Comparison of ENCODE assay signal across 1 cellular context in the genomic region with DNA sequence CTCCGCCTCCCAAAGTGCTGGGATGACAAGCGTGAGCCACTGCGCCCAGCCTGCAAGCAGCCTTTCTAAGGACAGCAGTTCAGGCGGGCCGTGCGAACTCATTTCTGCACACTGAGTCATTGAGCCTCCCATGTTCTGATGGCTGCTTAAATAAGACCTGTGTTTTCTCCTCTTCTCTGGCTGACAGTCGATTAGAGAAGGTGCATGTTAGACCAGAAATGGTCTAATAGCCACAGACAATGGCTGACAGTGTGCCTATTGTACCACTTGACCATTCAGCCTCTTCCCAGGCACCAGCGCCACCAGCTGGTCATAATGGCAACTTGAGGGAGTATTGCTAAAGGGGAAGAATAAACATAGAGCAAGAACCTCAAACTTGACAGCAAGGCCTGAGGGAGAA.
A peak's percentile ranks its signal among the peaks of the same experiment; 100 is the strongest.
TF ChIP-seq lines count a peak whose summit lies in the region.

No MANE protein-coding gene starts in this region.

TF ChIP-seq in HepG2, 621 proteins besides CTCF, POLR2A, EP300 and RAD21 (continued from another document):
- TF ChIP-seq NONO (IDR thresholded peaks at IDR 0.05): no peak
- TF ChIP-seq NONO (CRISPR knock-in tag; conservative IDR thresholded peaks at IDR 0.05): no peak
- no peak for TF ChIP-seq ZNF451 (CRISPR knock-in tag; IDR thresholded peaks at IDR 0.05)
- TF ChIP-seq AGO1 (IDR thresholded peaks at IDR 0.05; ENCODE audit: low read depth, low read length, poor library complexity, severe bottlenecking): no peak
- no peak for TF ChIP-seq JARID2 (CRISPR knock-in tag; IDR thresholded peaks at IDR 0.05; ENCODE audit: insufficient replicate concordance)
- TF ChIP-seq, protein P1, sequence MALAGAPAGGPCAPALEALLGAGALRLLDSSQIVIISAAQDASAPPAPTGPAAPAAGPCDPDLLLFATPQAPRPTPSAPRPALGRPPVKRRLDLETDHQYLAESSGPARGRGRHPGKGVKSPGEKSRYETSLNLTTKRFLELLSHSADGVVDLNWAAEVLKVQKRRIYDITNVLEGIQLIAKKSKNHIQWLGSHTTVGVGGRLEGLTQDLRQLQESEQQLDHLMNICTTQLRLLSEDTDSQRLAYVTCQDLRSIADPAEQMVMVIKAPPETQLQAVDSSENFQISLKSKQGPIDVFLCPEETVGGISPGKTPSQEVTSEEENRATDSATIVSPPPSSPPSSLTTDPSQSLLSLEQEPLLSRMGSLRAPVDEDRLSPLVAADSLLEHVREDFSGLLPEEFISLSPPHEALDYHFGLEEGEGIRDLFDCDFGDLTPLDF (CRISPR knock-in tag; IDR thresholded peaks at IDR 0.05): no peak
- TF ChIP-seq ZNF24 (IDR thresholded peaks at IDR 0.05): no peak
- peak; percentile 62 for TF ChIP-seq SOX5 (CRISPR knock-in tag; IDR thresholded peaks at IDR 0.05; ENCODE audit: borderline replicate concordance)
- no peak for TF ChIP-seq ATF7-NPFF (CRISPR knock-in tag; IDR thresholded peaks at IDR 0.05; ENCODE audit: low read depth)
- TF ChIP-seq ZBTB7B (CRISPR knock-in tag; IDR thresholded peaks at IDR 0.05): no peak
- TF ChIP-seq ZNF557 (CRISPR knock-in tag; IDR thresholded peaks at IDR 0.05): no peak
- peak; percentile 46; the same call in 1 of the 2 replicates for TF ChIP-seq CEBPB (IDR thresholded peaks at IDR 0.05; ENCODE audit: borderline replicate concordance, low read depth, low read length)
- TF ChIP-seq ZNF569 (CRISPR knock-in tag; IDR thresholded peaks at IDR 0.05; ENCODE audit: borderline replicate concordance): no peak
- no peak for TF ChIP-seq NR2C2 (CRISPR knock-in tag; IDR thresholded peaks at IDR 0.05; ENCODE audit: borderline replicate concordance)
- no peak for TF ChIP-seq FOXA1 (IDR thresholded peaks at IDR 0.05)
- peak; percentile 74 for TF ChIP-seq FOXA1 (CRISPR knock-in tag; IDR thresholded peaks at IDR 0.05)
- TF ChIP-seq CBX5 (CRISPR knock-in tag; IDR thresholded peaks at IDR 0.05; ENCODE audit: borderline replicate concordance): no peak
- TF ChIP-seq, protein P2, sequence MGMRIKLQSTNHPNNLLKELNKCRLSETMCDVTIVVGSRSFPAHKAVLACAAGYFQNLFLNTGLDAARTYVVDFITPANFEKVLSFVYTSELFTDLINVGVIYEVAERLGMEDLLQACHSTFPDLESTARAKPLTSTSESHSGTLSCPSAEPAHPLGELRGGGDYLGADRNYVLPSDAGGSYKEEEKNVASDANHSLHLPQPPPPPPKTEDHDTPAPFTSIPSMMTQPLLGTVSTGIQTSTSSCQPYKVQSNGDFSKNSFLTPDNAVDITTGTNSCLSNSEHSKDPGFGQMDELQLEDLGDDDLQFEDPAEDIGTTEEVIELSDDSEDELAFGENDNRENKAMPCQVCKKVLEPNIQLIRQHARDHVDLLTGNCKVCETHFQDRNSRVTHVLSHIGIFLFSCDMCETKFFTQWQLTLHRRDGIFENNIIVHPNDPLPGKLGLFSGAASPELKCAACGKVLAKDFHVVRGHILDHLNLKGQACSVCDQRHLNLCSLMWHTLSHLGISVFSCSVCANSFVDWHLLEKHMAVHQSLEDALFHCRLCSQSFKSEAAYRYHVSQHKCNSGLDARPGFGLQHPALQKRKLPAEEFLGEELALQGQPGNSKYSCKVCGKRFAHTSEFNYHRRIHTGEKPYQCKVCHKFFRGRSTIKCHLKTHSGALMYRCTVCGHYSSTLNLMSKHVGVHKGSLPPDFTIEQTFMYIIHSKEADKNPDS (CRISPR knock-in tag; IDR thresholded peaks at IDR 0.05): no peak
- no peak for TF ChIP-seq FOSL1 (CRISPR knock-in tag; IDR thresholded peaks at IDR 0.05; ENCODE audit: borderline replicate concordance)
- TF ChIP-seq KLF13 (CRISPR knock-in tag; IDR thresholded peaks at IDR 0.05): peak; percentile 52; the same call in 1 of the 2 replicates
- no peak for TF ChIP-seq SOX6 (IDR thresholded peaks at IDR 0.05)
- TF ChIP-seq SOX6 (CRISPR knock-in tag; IDR thresholded peaks at IDR 0.05): 0 out of 2 replicates have a peak, but pooled peaks have one; percentile 40
- TF ChIP-seq BRD4 (CRISPR knock-in tag; IDR thresholded peaks at IDR 0.05): 0 out of 2 replicates have a peak, but pooled peaks have one; percentile 33
- TF ChIP-seq NPAS2 (CRISPR knock-in tag; IDR thresholded peaks at IDR 0.05; ENCODE audit: borderline replicate concordance): no peak
- TF ChIP-seq TARDBP (CRISPR knock-in tag; IDR thresholded peaks at IDR 0.05): 0 out of 2 replicates have a peak, but pooled peaks have one; percentile 32
- TF ChIP-seq, protein P3, sequence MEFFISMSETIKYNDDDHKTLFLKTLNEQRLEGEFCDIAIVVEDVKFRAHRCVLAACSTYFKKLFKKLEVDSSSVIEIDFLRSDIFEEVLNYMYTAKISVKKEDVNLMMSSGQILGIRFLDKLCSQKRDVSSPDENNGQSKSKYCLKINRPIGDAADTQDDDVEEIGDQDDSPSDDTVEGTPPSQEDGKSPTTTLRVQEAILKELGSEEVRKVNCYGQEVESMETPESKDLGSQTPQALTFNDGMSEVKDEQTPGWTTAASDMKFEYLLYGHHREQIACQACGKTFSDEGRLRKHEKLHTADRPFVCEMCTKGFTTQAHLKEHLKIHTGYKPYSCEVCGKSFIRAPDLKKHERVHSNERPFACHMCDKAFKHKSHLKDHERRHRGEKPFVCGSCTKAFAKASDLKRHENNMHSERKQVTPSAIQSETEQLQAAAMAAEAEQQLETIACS (CRISPR knock-in tag; IDR thresholded peaks at IDR 0.05): no peak
- peak; percentile 59; the same call in 1 of the 2 replicates for TF ChIP-seq EHMT2 (IDR thresholded peaks at IDR 0.05; ENCODE audit: borderline replicate concordance, low read depth, low read length)
- no peak for TF ChIP-seq HOXA9 (CRISPR knock-in tag; IDR thresholded peaks at IDR 0.05; ENCODE audit: borderline replicate concordance)
- TF ChIP-seq, protein P4, sequence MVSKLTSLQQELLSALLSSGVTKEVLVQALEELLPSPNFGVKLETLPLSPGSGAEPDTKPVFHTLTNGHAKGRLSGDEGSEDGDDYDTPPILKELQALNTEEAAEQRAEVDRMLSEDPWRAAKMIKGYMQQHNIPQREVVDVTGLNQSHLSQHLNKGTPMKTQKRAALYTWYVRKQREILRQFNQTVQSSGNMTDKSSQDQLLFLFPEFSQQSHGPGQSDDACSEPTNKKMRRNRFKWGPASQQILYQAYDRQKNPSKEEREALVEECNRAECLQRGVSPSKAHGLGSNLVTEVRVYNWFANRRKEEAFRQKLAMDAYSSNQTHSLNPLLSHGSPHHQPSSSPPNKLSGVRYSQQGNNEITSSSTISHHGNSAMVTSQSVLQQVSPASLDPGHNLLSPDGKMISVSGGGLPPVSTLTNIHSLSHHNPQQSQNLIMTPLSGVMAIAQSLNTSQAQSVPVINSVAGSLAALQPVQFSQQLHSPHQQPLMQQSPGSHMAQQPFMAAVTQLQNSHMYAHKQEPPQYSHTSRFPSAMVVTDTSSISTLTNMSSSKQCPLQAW (CRISPR knock-in tag; IDR thresholded peaks at IDR 0.05): no peak
